ENCODE assay signal across 24 cellular contexts in the genomic region with DNA sequence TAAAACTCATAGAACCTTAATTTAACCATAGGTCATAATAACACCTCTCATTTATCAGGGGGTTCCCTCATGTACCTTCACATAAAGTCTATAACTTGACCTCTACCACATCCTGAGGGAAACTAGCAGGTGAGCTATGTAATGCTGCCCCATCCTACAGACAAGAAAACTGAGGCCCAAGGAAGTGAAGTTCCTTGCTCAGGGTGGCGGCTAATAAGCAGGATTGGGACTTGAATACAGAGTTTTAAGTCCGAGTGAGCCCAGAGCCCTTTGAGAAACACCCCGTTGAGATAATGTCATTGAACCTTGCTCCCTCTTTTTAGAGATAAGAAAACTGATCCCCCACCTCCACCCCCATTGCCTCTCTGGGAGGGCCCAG. TPM values are rescaled to one million over a fixed set of nuclear protein-coding genes. Genes with fewer than 3 reads are reported as not detected.
DNase-seq lines count a peak whose midpoint lies in the region; ATAC-seq and TF ChIP-seq lines count a peak whose summit lies in the region.
"Had no signal": no experiment of that assay in that cellular context is flagged by ENCODE, and none has a peak within 500 bp of the region (broad histone marks: within the 10 kb centered on the region; RNA-seq: fewer than 3 reads in every experiment).

No MANE protein-coding gene starts in this region.

- H3K4me3 ChIP-seq in endodermal cell (ENCODE audit: low read length) (no peak overlapping the region), smooth muscle cell (peak overlapping the region; percentile 30)
- H3K4me3 ChIP-seq: A549, GM23338, PC-9 had no signal

- H3K4me1 Mint-ChIP-seq in Calu3 (ENCODE audit: low read depth, unreplicated experiment) (peaks cover 37% of the 10 kb centered on the region), endodermal cell (peaks cover 17% of the 10 kb centered on the region)
- H3K4me1 Mint-ChIP-seq in activated CD8-positive, alpha-beta T cell treated with anti-CD3 and anti-CD28 coated beads for 36 hours (ENCODE audit: low read depth), result peaks cover 12% of the 10 kb centered on the region

- H3K79me2 ChIP-seq in smooth muscle cell (ENCODE audit: low read depth), result no peaks in the 10 kb centered on the region

- H3K4me3 Mint-ChIP-seq in Calu3 (ENCODE audit: low read depth, unreplicated experiment), result no peak overlapping the region
- no peak overlapping the region for H3K4me3 Mint-ChIP-seq in endodermal cell
- H3K4me3 Mint-ChIP-seq in activated CD8-positive, alpha-beta T cell treated with anti-CD3 and anti-CD28 coated beads for 36 hours, result no peak overlapping the region
- H3K4me3 Mint-ChIP-seq: CD8-positive, alpha-beta memory T cell; GM23338; H9 had no signal

- WGBS in endodermal cell (ENCODE audit: insufficient coverage in 1 of 2, insufficient read length in 1 of 2), 2 experiments, result 81 to 85% methylated on average over 3 of the region's 3 CpGs
- WGBS in smooth muscle cell (ENCODE audit: low lambda C conversion rate), result 84% methylated on average over 3 of the region's 3 CpGs

- H3K9me3 Mint-ChIP-seq in Calu3 (ENCODE audit: low read depth, unreplicated experiment) (no peaks in the 10 kb centered on the region), endodermal cell (no peaks in the 10 kb centered on the region)
- H3K9me3 Mint-ChIP-seq in activated CD8-positive, alpha-beta T cell treated with anti-CD3 and anti-CD28 coated beads for 36 hours, result no peaks in the 10 kb centered on the region
- H3K9me3 Mint-ChIP-seq: GM23338, H9 had no signal

- TF ChIP-seq CTCF in Calu3 (IDR thresholded peaks at IDR 0.05; ENCODE audit: unreplicated experiment) (no peak), VCaP (conservative IDR thresholded peaks at IDR 0.05) (no peak), endodermal cell (conservative IDR thresholded peaks at IDR 0.05) (no peak), smooth muscle cell (IDR thresholded peaks at IDR 0.05; ENCODE audit: borderline replicate concordance, insufficient read depth, poor library complexity, severe bottlenecking) (no peak)
- TF ChIP-seq CTCF in activated CD8-positive, alpha-beta T cell treated with anti-CD3 and anti-CD28 coated beads for 36 hours (IDR thresholded peaks at IDR 0.05), result no peak

- H2AFZ ChIP-seq in smooth muscle cell (ENCODE audit: low read depth), result no peak overlapping the region
- H2AFZ ChIP-seq: PC-9 had no signal

- H4K20me1 ChIP-seq in smooth muscle cell (ENCODE audit: low read depth), result no peaks in the 10 kb centered on the region

- TSS peak; percentile 69 for BruUV-seq in Calu3 (replicated peaks; lab: Mats Ljungman, UMichigan)

- no peak overlapping the region for H3K4me2 ChIP-seq in smooth muscle cell
- H3K4me2 ChIP-seq: A549, GM23338, KMS-11, PC-9 had no signal

- POLR2A ChIA-PET in activated CD8-positive, alpha-beta T cell treated with anti-CD3 and anti-CD28 coated beads for 36 hours (lab: Charles Lee), result interaction anchor here (1.0 to 1.2 kb wide), 2 partner anchors 11 to 107 kb away, joined by 3 read pairs; no protein-coding TSS in a partner anchor

- intact Hi-C loops in Calu3 (cut with micrococcal nuclease; ENCODE audit: unreplicated experiment), result no loop called here
- intact Hi-C loops in activated CD8-positive, alpha-beta T cell treated with anti-CD3 and anti-CD28 coated beads for 36 hours (cut with micrococcal nuclease), result no loop called here

- H3K27ac ChIP-seq in VCaP (peak overlapping the region; percentile 72; the same call in 1 of the 2 replicates), endodermal cell (ENCODE audit: low read depth, low read length) (no peak overlapping the region), smooth muscle cell (ENCODE audit: low read depth) (no peak overlapping the region)
- H3K27ac ChIP-seq: A549, KMS-11, PC-9 had no signal

- ATAC-seq in HG03432 (IDR thresholded peaks at IDR 0.05; ENCODE audit: unreplicated experiment), result no peak
- ATAC-seq in activated CD8-positive, alpha-beta T cell treated with anti-CD3 and anti-CD28 coated beads for 36 hours, result no peak
- ATAC-seq: GM23338 had no signal

- H3F3A ChIP-seq in smooth muscle cell (ENCODE audit: low read depth), result peaks cover 7% of the 10 kb centered on the region

- H3K27ac Mint-ChIP-seq in Calu3 (ENCODE audit: unreplicated experiment), result no peak overlapping the region
- H3K27ac Mint-ChIP-seq in endodermal cell, result no peak overlapping the region
- H3K27ac Mint-ChIP-seq in activated CD8-positive, alpha-beta T cell treated with anti-CD3 and anti-CD28 coated beads for 36 hours, result no peak overlapping the region
- H3K27ac Mint-ChIP-seq: GM23338, H9 had no signal

- H3K27me3 ChIP-seq in endodermal cell (ENCODE audit: control insufficient read depth, insufficient read depth, low read length, poor library complexity, severe bottlenecking) (peaks cover 30% of the 10 kb centered on the region), smooth muscle cell (ENCODE audit: low read depth) (no peaks in the 10 kb centered on the region)

- H3K9ac ChIP-seq in endodermal cell (ENCODE audit: extremely low read depth, low read length, poor library complexity, severe bottlenecking), result no peak overlapping the region
- H3K9ac ChIP-seq in smooth muscle cell (ENCODE audit: low read depth), result no peak overlapping the region
- H3K9ac ChIP-seq: KMS-11 had no signal

- H3K4me1 ChIP-seq in endodermal cell (ENCODE audit: control insufficient read depth, insufficient read depth, low read length) (peaks cover 3% of the 10 kb centered on the region), smooth muscle cell (ENCODE audit: low read depth) (peaks cover 6% of the 10 kb centered on the region)
- H3K4me1 ChIP-seq: A549 had no signal

- DNase-seq in Calu3 (no peak), endodermal cell (peak; percentile 3), smooth muscle cell (lab: John Stamatoyannopoulos, UW; ENCODE audit: unreplicated experiment) (no peak), DMS53 treated with DMSO at 0.1 percent for 48 hours (lab: John Stamatoyannopoulos, UW; ENCODE audit: unreplicated experiment) (no peak), SW480 (ENCODE audit: low spot score) (no peak)
- DNase-seq in activated CD8-positive, alpha-beta T cell treated with anti-CD3 and anti-CD28 coated beads for 36 hours, result no peak
- DNase-seq: CD8-positive, alpha-beta memory T cell; DMS153; H9; IMR-90; NCI-H2029; NCI-H2227 treated with DMSO at 0.1 percent for 48 hours; NCI-H526 treated with DMSO at 0.1 percent for 48 hours; PC-9; SHP77 had no signal

- peaks cover 25% of the 10 kb centered on the region for H3K27me3 Mint-ChIP-seq in Calu3 (ENCODE audit: unreplicated experiment)
- H3K27me3 Mint-ChIP-seq in endodermal cell (ENCODE audit: insufficient read depth), result peaks cover 36% of the 10 kb centered on the region
- peaks cover 31% of the 10 kb centered on the region for H3K27me3 Mint-ChIP-seq in activated CD8-positive, alpha-beta T cell treated with anti-CD3 and anti-CD28 coated beads for 36 hours

- H3K9me3 ChIP-seq in endodermal cell (ENCODE audit: control insufficient read depth, low read length) (no peaks in the 10 kb centered on the region), smooth muscle cell (replicated peaks; ENCODE audit: low read depth) (no peaks in the 10 kb centered on the region)
- H3K9me3 ChIP-seq: A549 had no signal

- H3K36me3 Mint-ChIP-seq in Calu3 (ENCODE audit: insufficient read depth, unreplicated experiment) (peaks cover 5% of the 10 kb centered on the region), endodermal cell (ENCODE audit: low read depth) (no peaks in the 10 kb centered on the region)
- no peaks in the 10 kb centered on the region for H3K36me3 Mint-ChIP-seq in activated CD8-positive, alpha-beta T cell treated with anti-CD3 and anti-CD28 coated beads for 36 hours (ENCODE audit: low read depth)
- H3K36me3 Mint-ChIP-seq: CD8-positive, alpha-beta memory T cell had no signal

- CTCF ChIA-PET in Calu3 (lab: Charles Lee), result interaction anchor here (1.1 to 1.8 kb wide), 2 partner anchors 22 to 34 kb away, joined by 5 read pairs; no protein-coding TSS in a partner anchor
- CTCF ChIA-PET in activated CD8-positive, alpha-beta T cell treated with anti-CD3 and anti-CD28 coated beads for 36 hours (lab: Charles Lee), result interaction anchor here (1.3 to 8.7 kb wide), 2 partner anchors 22 to 34 kb away, joined by 4 to 136 read pairs; no protein-coding TSS in a partner anchor

- no peaks in the 10 kb centered on the region for H3K36me3 ChIP-seq in endodermal cell (ENCODE audit: control insufficient read depth, insufficient read depth, low read length)
- no peaks in the 10 kb centered on the region for H3K36me3 ChIP-seq in smooth muscle cell (ENCODE audit: low read depth)

RNA-seq across cellular contexts. Expression of gene BNIP5, which starts 0.5 kb away (rescaled TPM):
- total RNA-seq in Calu3 (2022) (0.88 and 0.94 TPM in 2 replicates), endodermal cell (not detected), smooth muscle cell (not detected in 2 replicates)
- not detected for polyA plus RNA-seq in endodermal cell (2013, experiment 1 of 2)
- polyA plus RNA-seq in endodermal cell (2013, experiment 2 of 2), result 0.08 TPM
- not detected in 2 replicates for polyA plus RNA-seq in smooth muscle cell
- not detected for total RNA-seq in activated CD8-positive, alpha-beta T cell treated with anti-CD3 and anti-CD28 coated beads for 36 hours
- total RNA-seq: CD8-positive, alpha-beta memory T cell; Daoy; G401; GM23338; H9; IMR-90; NCI-H460; PC-9; SK-MEL-5 had no signal
- polyA plus RNA-seq: A549; CD8-positive, alpha-beta memory T cell; GM23338; IMR-90 had no signal

RNA-seq across cellular contexts. Expression of gene ETV7, which starts 51.3 kb away (rescaled TPM):
- total RNA-seq in Calu3 (2022) (2.6 and 8.7 TPM in 2 replicates), endodermal cell (under 1 TPM; 0.42 TPM), smooth muscle cell (0.18 TPM in 1 of 2 replicates, not detected in the other)
- polyA plus RNA-seq in endodermal cell (2013, experiment 1 of 2), result 0.18 TPM
- polyA plus RNA-seq in endodermal cell (2013, experiment 2 of 2), result 0.41 TPM
- 0.83 and 1.2 TPM in 2 replicates for polyA plus RNA-seq in smooth muscle cell
- under 1 TPM; 0.51 to 0.86 TPM for total RNA-seq in activated CD8-positive, alpha-beta T cell treated with anti-CD3 and anti-CD28 coated beads for 36 hours
- total RNA-seq: SK-MEL-5 had no signal
